Comparison of ENCODE assay signal across 1 cellular context in genomic region chr2:127614246-127614645, GRCh38.
TF ChIP-seq lines count a peak whose summit lies in the region.

No MANE protein-coding gene starts in this region.

TF ChIP-seq in H1, 55 proteins besides CTCF, POLR2A, EP300 and RAD21 (continued from another document):
- TF ChIP-seq BCL11A (IDR thresholded peaks at IDR 0.05; ENCODE audit: low read depth in 2 of 2, low read length in 2 of 2) = no peak
